Comparison of ENCODE assay signal across 8 cellular contexts in the genomic region with DNA sequence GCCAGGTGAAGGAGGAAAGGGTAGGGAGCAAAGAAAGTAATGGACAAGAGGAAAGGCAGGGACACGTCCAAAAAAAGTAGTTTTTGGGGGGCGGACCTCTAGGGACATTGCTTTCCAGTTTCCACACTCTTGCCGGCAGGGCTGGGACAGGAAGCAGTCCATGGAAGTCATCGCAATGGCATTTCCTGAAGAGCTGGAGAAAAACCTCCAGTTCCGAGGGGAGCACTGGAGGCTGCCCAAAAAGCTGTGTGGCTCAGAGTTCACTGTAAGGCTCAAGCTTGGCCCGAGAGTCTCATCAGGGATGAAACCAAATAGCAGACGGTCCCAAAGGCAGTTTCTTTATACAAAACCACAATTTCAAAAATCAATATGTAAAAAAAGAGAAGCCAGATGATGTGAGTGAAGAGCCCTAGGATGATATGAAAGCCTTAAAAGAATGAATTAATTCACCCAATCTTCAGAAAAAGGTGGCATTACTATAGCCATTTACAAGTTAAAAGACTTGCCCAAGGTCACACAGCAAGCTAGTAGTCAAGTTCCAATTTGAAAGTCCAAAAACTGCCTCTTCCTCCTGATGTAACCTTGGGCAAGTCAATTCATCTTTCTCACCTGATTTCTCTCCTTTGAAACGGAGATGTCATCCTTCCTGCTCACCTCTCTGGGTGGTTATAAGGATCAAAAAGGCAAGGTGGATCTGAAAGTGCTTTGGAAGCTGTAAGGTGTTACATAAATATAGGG. TPM values are rescaled to one million over a fixed set of nuclear protein-coding genes. Genes with fewer than 3 reads are reported as not detected.
DNase-seq lines count a peak whose midpoint lies in the region; ATAC-seq and TF ChIP-seq lines count a peak whose summit lies in the region.

No MANE protein-coding gene starts in this region.

- BruUV-seq in HCT116 (replicated peaks; lab: Mats Ljungman, UMichigan), result TSS peak; percentile 88

- no peak overlapping the region for H2AFZ ChIP-seq in HCT116 (ENCODE audit: low read depth, low read length, poor library complexity, severe bottlenecking)

- peaks cover 83% of the 10 kb centered on the region for H3K4me1 Mint-ChIP-seq in activated naive CD8-positive, alpha-beta T cell (ENCODE audit: low read depth)

- WGBS in heart right ventricle, 2 donors, result 21 to 32% methylated on average over 8 of the region's 8 CpGs

- peak overlapping the region; percentile 70 for H3K9ac ChIP-seq in HCT116 (ENCODE audit: low read length)

- H3K27me3 Mint-ChIP-seq in activated naive CD8-positive, alpha-beta T cell, result no peaks in the 10 kb centered on the region

- H3K4me3 Mint-ChIP-seq in activated naive CD8-positive, alpha-beta T cell, result peak overlapping the region; percentile 96

- RAD21 ChIA-PET in HCT116 (lab: Charles Lee; ENCODE audit: low non-redundant PET in 1 of 2, low total read pairs in 2 of 2, uncharacterized antibody in 2 of 2, unreplicated experiment in 2 of 2), result no interaction called here

- DNase-seq in HCT116 (ENCODE audit: low read depth, low spot score), result peak; percentile 69
- DNase-seq in heart right ventricle, result peak; percentile 69 to 90
- no peak for DNase-seq in retinal pigment epithelial cell (ENCODE audit: low read depth)
- DNase-seq in NCI-H146 treated with DMSO at 0.1 percent for 48 hours (lab: John Stamatoyannopoulos, UW; ENCODE audit: unreplicated experiment), result no peak
- DNase-seq in NCI-H526 (lab: John Stamatoyannopoulos, UW), result no peak
- no peak for DNase-seq in GM13976 (ENCODE audit: low spot score)

- no peaks in the 10 kb centered on the region for H3K9me3 Mint-ChIP-seq in activated naive CD8-positive, alpha-beta T cell (ENCODE audit: low read depth)

- peaks cover 89 to 98% of the 10 kb centered on the region in 2 experiments for H3K4me1 ChIP-seq in HCT116 (ENCODE audit: control insufficient read depth in 1 of 2, insufficient read depth in 2 of 2, low read length in 2 of 2)
- H3K4me1 ChIP-seq in heart right ventricle, result peaks cover 37 to 100% (median 97%) of the 10 kb centered on the region in 9 donors

- H3K4me3 ChIP-seq in HCT116 (replicated peaks in 1 of 2; ENCODE audit: low read depth in 1 of 2, low read length in 2 of 2) (peak overlapping the region; percentile 5 to 46), heart right ventricle (peak overlapping the region in 9 of 10 donors; percentile 10 to 43 (median 33)), retinal pigment epithelial cell (ENCODE audit: low read length) (peak overlapping the region; percentile 6)

- peak overlapping the region; percentile 98 for H3K27ac ChIP-seq in HCT116 (ENCODE audit: low read depth, low read length)
- H3K27ac ChIP-seq in heart right ventricle, result peak overlapping the region; percentile 88 to 100 (median 96)

- H3K27me3 ChIP-seq in HCT116 (ENCODE audit: insufficient read depth, low read length) (no peaks in the 10 kb centered on the region), heart right ventricle (no peaks in the 10 kb centered on the region)

- H3K36me3 Mint-ChIP-seq in activated naive CD8-positive, alpha-beta T cell, result peaks cover 47% of the 10 kb centered on the region

- H3K36me3 ChIP-seq in HCT116 (ENCODE audit: control insufficient read depth in 1 of 2, insufficient read depth in 2 of 2, low read length in 2 of 2), result peaks cover 9 to 68% of the 10 kb centered on the region in 2 experiments; a peak in 3 of 4 replicates
- peaks cover 0 to 73% (median 0%) of the 10 kb centered on the region in 9 donors for H3K36me3 ChIP-seq in heart right ventricle

- no peaks in the 10 kb centered on the region for H3K9me2 ChIP-seq in HCT116 (ENCODE audit: insufficient read depth)

- H3K9me3 ChIP-seq in HCT116 (ENCODE audit: control insufficient read depth in 1 of 2, insufficient read depth in 1 of 2, low read depth in 1 of 2, low read length in 2 of 2) (no peaks in the 10 kb centered on the region), heart right ventricle (no peaks in the 10 kb centered on the region)

- peak overlapping the region; percentile 99 for H3K27ac Mint-ChIP-seq in activated naive CD8-positive, alpha-beta T cell

- CTCF ChIA-PET in HCT116 (lab: Charles Lee), result interaction anchor here (0.9 to 3.7 kb wide), 5 partner anchors 9 to 153 kb away, joined by 3 to 22 read pairs (median 3); no protein-coding TSS in a partner anchor

- POLR2A ChIA-PET in HCT116 (lab: Charles Lee), result interaction anchor here (0.7 to 4.5 kb wide), 19 partner anchors 9 to 156 kb away, joined by 3 to 40 read pairs (median 4); a partner anchor contains a TSS

- H3K79me2 ChIP-seq in HCT116 (ENCODE audit: insufficient read depth, low read length), result peaks cover 100% of the 10 kb centered on the region

- no peak for TF ChIP-seq RAD21 in HCT116 (IDR thresholded peaks at IDR 0.05; ENCODE audit: low read depth)

- H4K20me1 ChIP-seq in HCT116 (ENCODE audit: insufficient read depth), result no peaks in the 10 kb centered on the region

- H3K4me2 ChIP-seq in HCT116 (ENCODE audit: low read length), result peak overlapping the region; percentile 80

- in situ Hi-C loops in GM13976 (cut with MboI; ENCODE audit: low sequenced_read_pairs, unreplicated experiment), result no loop called here

- TF ChIP-seq CTCF in HCT116 (IDR thresholded peaks at IDR 0.05 in 2 of 3, conservative IDR thresholded peaks at IDR 0.05 in 1 of 3; ENCODE audit: borderline replicate concordance in 1 of 3, insufficient read depth in 1 of 3, low read depth in 2 of 3, low read length in 2 of 3) (no peak), heart right ventricle (IDR thresholded peaks at IDR 0.05) (no peak), retinal pigment epithelial cell (conservative IDR thresholded peaks at IDR 0.05; ENCODE audit: low read depth, low read length) (no peak), GM13976 (IDR thresholded peaks at IDR 0.05; ENCODE audit: borderline replicate concordance, control extremely low read depth, extremely low read depth, insufficient read depth, missing control alignments) (no peak)

- TF ChIP-seq POLR2A in HCT116 (IDR thresholded peaks at IDR 0.05; ENCODE audit: borderline replicate concordance, extremely low read depth, insufficient read depth, insufficient read length), result no peak

- peak; percentile 68 for ATAC-seq in HCT116
- ATAC-seq in heart right ventricle, result peak; percentile 60 to 85 (median 75)
- no peak for ATAC-seq in GM19455 (IDR thresholded peaks at IDR 0.05; ENCODE audit: unreplicated experiment)

- intact Hi-C loops in HCT116 (cut with micrococcal nuclease) (no loop called here), heart right ventricle (cut with DNase I) (loop anchor here in 7 of 10 donors (1.0 to 10.0 kb wide), 7 partner anchors 9 to 149 kb away; a partner anchor contains a TSS)

TF ChIP-seq in HCT116, 20 proteins besides CTCF, POLR2A, EP300 and RAD21 (continues in another document):
- TF ChIP-seq, protein P1, sequence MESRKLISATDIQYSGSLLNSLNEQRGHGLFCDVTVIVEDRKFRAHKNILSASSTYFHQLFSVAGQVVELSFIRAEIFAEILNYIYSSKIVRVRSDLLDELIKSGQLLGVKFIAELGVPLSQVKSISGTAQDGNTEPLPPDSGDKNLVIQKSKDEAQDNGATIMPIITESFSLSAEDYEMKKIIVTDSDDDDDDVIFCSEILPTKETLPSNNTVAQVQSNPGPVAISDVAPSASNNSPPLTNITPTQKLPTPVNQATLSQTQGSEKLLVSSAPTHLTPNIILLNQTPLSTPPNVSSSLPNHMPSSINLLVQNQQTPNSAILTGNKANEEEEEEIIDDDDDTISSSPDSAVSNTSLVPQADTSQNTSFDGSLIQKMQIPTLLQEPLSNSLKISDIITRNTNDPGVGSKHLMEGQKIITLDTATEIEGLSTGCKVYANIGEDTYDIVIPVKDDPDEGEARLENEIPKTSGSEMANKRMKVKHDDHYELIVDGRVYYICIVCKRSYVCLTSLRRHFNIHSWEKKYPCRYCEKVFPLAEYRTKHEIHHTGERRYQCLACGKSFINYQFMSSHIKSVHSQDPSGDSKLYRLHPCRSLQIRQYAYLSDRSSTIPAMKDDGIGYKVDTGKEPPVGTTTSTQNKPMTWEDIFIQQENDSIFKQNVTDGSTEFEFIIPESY (IDR thresholded peaks at IDR 0.05; ENCODE audit: extremely low read depth, insufficient replicate concordance, low read length), result no peak
- TF ChIP-seq, protein P2, sequence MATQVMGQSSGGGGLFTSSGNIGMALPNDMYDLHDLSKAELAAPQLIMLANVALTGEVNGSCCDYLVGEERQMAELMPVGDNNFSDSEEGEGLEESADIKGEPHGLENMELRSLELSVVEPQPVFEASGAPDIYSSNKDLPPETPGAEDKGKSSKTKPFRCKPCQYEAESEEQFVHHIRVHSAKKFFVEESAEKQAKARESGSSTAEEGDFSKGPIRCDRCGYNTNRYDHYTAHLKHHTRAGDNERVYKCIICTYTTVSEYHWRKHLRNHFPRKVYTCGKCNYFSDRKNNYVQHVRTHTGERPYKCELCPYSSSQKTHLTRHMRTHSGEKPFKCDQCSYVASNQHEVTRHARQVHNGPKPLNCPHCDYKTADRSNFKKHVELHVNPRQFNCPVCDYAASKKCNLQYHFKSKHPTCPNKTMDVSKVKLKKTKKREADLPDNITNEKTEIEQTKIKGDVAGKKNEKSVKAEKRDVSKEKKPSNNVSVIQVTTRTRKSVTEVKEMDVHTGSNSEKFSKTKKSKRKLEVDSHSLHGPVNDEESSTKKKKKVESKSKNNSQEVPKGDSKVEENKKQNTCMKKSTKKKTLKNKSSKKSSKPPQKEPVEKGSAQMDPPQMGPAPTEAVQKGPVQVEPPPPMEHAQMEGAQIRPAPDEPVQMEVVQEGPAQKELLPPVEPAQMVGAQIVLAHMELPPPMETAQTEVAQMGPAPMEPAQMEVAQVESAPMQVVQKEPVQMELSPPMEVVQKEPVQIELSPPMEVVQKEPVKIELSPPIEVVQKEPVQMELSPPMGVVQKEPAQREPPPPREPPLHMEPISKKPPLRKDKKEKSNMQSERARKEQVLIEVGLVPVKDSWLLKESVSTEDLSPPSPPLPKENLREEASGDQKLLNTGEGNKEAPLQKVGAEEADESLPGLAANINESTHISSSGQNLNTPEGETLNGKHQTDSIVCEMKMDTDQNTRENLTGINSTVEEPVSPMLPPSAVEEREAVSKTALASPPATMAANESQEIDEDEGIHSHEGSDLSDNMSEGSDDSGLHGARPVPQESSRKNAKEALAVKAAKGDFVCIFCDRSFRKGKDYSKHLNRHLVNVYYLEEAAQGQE (IDR thresholded peaks at IDR 0.05; ENCODE audit: low read depth), result no peak
- TF ChIP-seq CBX3 (IDR thresholded peaks at IDR 0.05; ENCODE audit: low read depth), result 0 out of 2 replicates have a peak, but pooled peaks have one; percentile 69
- TF ChIP-seq SP1 (IDR thresholded peaks at IDR 0.05; ENCODE audit: low read depth), result peak; percentile 79
- no peak for TF ChIP-seq ZFX (IDR thresholded peaks at IDR 0.05)
- peak; percentile 72 for TF ChIP-seq FOSL1 (IDR thresholded peaks at IDR 0.05; ENCODE audit: low read depth)
- TF ChIP-seq POLR2AphosphoS5 (IDR thresholded peaks at IDR 0.05; ENCODE audit: low read depth, low read length), result peak; percentile 47

RNA-seq across cellular contexts. Expression of a gene that starts 9.2 kb away (rescaled TPM):
- total RNA-seq in HCT116 (2021; ENCODE audit: unreplicated experiment), result 226 TPM
- polyA plus RNA-seq in HCT116 (2012), result 186 and 209 TPM in 2 replicates
- total RNA-seq in heart right ventricle, result 10 to 100 TPM; 34.7 to 97.4 (median 45.9) TPM
- 100 to 1,000 TPM in 1 of 2 donors, 10 to 100 TPM in 1; 35.2 to 128 TPM for polyA plus RNA-seq in heart right ventricle

RNA-seq across cellular contexts. Expression of a gene that starts 25.6 kb away (rescaled TPM):
- total RNA-seq in HCT116 (2021; ENCODE audit: unreplicated experiment) (163 TPM), heart right ventricle (1 to 10 TPM in 4 of 10 donors, under 1 TPM in 6; 0.17 to 9.6 (median 0.85) TPM)
- polyA plus RNA-seq in HCT116 (2012), result 94.9 and 129 TPM in 2 replicates
- polyA plus RNA-seq in heart right ventricle, result under 1 TPM; 0.29 to 0.72 TPM

Comparison
In these comparisons a context has a peak if more than half of its experiments do, and no peak if none do; other contexts are left out.
1. DNase-seq: peak in HCT116 (single experiment) and heart right ventricle (2 of 2); none in retinal pigment epithelial cell (single experiment), NCI-H146 treated with DMSO at 0.1 percent for 48 hours (single experiment), NCI-H526 (0 of 2) and GM13976 (single experiment).
2. RNA of a gene that starts 25.6 kb away (total RNA-seq): 163 TPM in HCT116 (single experiment); 0.17 to 9.6 TPM in heart right ventricle; every median in the first group is over 10 times any median in the second.
3. Peak in every context shown above with its lines, with median percentiles within 50 percentile points of each other: H3K4me3 ChIP-seq.